29 cellular contexts compared by ENCODE assay signal in the genomic region with DNA sequence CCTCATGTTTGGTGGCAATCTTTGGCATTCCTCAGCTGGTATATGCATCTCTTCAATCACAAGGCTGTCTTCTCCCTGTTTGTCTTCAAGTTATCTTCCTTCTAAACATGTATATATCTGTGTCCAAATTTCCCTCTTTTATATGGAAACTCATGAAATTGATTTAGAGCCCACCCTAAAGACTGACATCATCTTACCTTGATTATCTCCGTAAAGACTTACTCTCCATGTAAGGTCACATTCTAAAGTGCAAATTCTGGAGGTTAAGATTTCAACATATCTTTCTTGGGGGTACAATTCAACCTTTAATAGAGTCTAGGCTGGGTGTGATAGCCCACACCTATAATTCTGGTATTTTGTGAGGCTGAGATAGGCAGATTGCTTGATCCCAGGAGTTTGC.
"Had no signal": no experiment of that assay in that cellular context is flagged by ENCODE, and none has a peak within 500 bp of the region (broad histone marks: within the 10 kb centered on the region; RNA-seq: fewer than 3 reads in every experiment).

No MANE protein-coding gene starts in this region.

- H3K27ac Mint-ChIP-seq: dendritic cell treated with granulocyte-macrophage colony-stimulating factor and Interleukin-4, amounts not matched to agents 40 ng/mL and 50 ng/mL, for 4 days; effector memory CD8-positive, alpha-beta T cell; endodermal cell had no signal

- H3K27me3 Mint-ChIP-seq: dendritic cell treated with granulocyte-macrophage colony-stimulating factor and Interleukin-4, amounts not matched to agents 40 ng/mL and 50 ng/mL, for 4 days; effector memory CD8-positive, alpha-beta T cell had no signal

- ATAC-seq: effector memory CD8-positive, alpha-beta T cell; esophagus mucosa; foreskin keratinocyte; gastrocnemius medialis; gastroesophageal sphincter; heart left ventricle; heart right ventricle had no signal

- H3K27ac ChIP-seq: colonic mucosa, coronary artery, dorsolateral prefrontal cortex, epithelial cell of prostate, esophagus muscularis mucosa, esophagus squamous epithelium, foreskin keratinocyte, gastrocnemius medialis, gastroesophageal sphincter, heart left ventricle, heart right ventricle had no signal

- H3K4me1 ChIP-seq: colonic mucosa, esophagus muscularis mucosa, esophagus squamous epithelium, foreskin keratinocyte, gastrocnemius medialis, gastroesophageal sphincter, heart left ventricle, heart right ventricle had no signal

- H3K9me3 ChIP-seq: colonic mucosa, esophagus muscularis mucosa, esophagus squamous epithelium, gastrocnemius medialis, gastroesophageal sphincter, heart left ventricle, heart right ventricle had no signal

- H3K36me3 ChIP-seq: colonic mucosa, esophagus muscularis mucosa, esophagus squamous epithelium, gastrocnemius medialis, gastroesophageal sphincter, heart left ventricle, heart right ventricle had no signal

- H3K4me3 Mint-ChIP-seq: dendritic cell treated with granulocyte-macrophage colony-stimulating factor and Interleukin-4, amounts not matched to agents 40 ng/mL and 50 ng/mL, for 4 days; effector memory CD8-positive, alpha-beta T cell; endodermal cell had no signal

- H3K4me1 Mint-ChIP-seq: endodermal cell had no signal

- H3K9me3 Mint-ChIP-seq: dendritic cell treated with granulocyte-macrophage colony-stimulating factor and Interleukin-4, amounts not matched to agents 40 ng/mL and 50 ng/mL, for 4 days; endodermal cell had no signal

- H3K4me3 ChIP-seq: colonic mucosa, coronary artery, dorsolateral prefrontal cortex, esophagus muscularis mucosa, esophagus squamous epithelium, gastrocnemius medialis, gastroesophageal sphincter, heart left ventricle, heart right ventricle had no signal

- FAIRE-seq: colon, endometrium, endothelial cell of umbilical vein, frontal cortex had no signal

- H3K27me3 ChIP-seq: colonic mucosa, esophagus muscularis mucosa, esophagus squamous epithelium, foreskin keratinocyte, gastrocnemius medialis, gastroesophageal sphincter, heart left ventricle, heart right ventricle had no signal

- DNase-seq: colonic mucosa; cortex of kidney; dermis blood vessel endothelial cell; dorsolateral prefrontal cortex; effector CD4-positive, alpha-beta T cell; effector CD8-positive, alpha-beta T cell; effector memory CD4-positive, alpha-beta T cell; effector memory CD8-positive, alpha-beta T cell; endodermal cell; erythroblast; esophagus squamous epithelium; foreskin fibroblast; foreskin keratinocyte; foreskin melanocyte; gastrocnemius medialis; glutamatergic neuron; head of caudate nucleus; heart left ventricle; heart right ventricle had no signal
